Comparison of ENCODE assay signal across 1 cellular context in the genomic region with DNA sequence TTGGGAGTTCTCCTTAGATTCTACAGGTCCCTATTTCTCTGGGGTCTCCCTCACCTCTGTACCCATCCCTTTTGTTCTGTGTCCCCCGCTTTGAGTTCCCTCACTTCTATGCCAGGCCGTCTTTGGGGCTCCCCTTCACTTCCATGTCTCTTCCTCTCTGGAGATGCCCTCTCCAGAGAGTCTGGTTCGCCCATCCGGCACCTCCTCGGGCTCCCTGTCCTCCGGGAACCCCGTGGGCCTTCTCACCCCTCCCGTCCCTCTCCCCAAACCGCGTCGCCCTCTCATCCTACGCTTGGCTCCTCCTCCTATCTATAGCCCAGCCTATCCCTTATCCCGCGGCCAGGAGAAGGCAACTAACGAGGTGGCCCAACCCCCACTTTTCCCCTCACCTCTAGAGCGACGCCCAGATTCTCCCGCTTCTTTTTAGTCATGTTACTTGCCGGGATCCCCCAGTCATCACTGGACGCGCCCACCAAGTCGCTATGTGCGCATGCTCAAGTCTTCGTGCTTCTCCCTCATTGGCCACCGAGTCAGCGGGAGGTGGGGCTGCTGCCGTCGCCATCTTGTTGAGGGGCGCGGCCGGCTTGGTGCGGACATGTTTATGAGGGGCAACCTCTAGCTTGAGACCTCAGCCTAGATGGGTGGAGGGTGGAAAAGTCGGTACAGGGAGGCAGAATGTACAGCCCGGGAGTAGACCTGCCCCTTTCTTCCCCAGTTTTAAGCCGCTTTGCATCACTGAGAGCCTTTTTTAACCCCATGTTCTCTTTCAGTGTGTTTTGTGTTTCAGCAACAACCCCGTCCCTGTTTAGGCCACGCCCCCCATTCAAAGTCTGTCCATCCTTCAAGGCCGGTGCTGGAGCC.
TF ChIP-seq lines count a peak whose summit lies in the region.

A gene (minus strand): TSS at position 461 of the 861 bp plus-strand sequence. CDS start 30 bp downstream, at position 431.

TF ChIP-seq in GM12878, 131 proteins besides CTCF, POLR2A, EP300 and RAD21 (continued from another document):
- TF ChIP-seq, protein P1, sequence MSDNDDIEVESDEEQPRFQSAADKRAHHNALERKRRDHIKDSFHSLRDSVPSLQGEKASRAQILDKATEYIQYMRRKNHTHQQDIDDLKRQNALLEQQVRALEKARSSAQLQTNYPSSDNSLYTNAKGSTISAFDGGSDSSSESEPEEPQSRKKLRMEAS (IDR thresholded peaks at IDR 0.05; ENCODE audit: low read depth, low read length): peak; percentile 33; the same call in 1 of the 2 replicates
- no peak for TF ChIP-seq ZZZ3 (IDR thresholded peaks at IDR 0.05; ENCODE audit: control insufficient read depth, insufficient read length, low read depth)
- TF ChIP-seq RFX5 (IDR thresholded peaks at IDR 0.05; ENCODE audit: low read depth, low read length): no peak
- TF ChIP-seq, protein P2, sequence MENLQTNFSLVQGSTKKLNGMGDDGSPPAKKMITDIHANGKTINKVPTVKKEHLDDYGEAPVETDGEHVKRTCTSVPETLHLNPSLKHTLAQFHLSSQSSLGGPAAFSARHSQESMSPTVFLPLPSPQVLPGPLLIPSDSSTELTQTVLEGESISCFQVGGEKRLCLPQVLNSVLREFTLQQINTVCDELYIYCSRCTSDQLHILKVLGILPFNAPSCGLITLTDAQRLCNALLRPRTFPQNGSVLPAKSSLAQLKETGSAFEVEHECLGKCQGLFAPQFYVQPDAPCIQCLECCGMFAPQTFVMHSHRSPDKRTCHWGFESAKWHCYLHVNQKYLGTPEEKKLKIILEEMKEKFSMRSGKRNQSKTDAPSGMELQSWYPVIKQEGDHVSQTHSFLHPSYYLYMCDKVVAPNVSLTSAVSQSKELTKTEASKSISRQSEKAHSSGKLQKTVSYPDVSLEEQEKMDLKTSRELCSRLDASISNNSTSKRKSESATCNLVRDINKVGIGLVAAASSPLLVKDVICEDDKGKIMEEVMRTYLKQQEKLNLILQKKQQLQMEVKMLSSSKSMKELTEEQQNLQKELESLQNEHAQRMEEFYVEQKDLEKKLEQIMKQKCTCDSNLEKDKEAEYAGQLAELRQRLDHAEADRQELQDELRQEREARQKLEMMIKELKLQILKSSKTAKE (IDR thresholded peaks at IDR 0.05; ENCODE audit: low read depth, poor library complexity, severe bottlenecking): no peak
- TF ChIP-seq CBX5 (IDR thresholded peaks at IDR 0.05; ENCODE audit: low read depth): no peak
- TF ChIP-seq NFXL1 (IDR thresholded peaks at IDR 0.05; ENCODE audit: borderline replicate concordance): no peak
- TF ChIP-seq, protein P3, sequence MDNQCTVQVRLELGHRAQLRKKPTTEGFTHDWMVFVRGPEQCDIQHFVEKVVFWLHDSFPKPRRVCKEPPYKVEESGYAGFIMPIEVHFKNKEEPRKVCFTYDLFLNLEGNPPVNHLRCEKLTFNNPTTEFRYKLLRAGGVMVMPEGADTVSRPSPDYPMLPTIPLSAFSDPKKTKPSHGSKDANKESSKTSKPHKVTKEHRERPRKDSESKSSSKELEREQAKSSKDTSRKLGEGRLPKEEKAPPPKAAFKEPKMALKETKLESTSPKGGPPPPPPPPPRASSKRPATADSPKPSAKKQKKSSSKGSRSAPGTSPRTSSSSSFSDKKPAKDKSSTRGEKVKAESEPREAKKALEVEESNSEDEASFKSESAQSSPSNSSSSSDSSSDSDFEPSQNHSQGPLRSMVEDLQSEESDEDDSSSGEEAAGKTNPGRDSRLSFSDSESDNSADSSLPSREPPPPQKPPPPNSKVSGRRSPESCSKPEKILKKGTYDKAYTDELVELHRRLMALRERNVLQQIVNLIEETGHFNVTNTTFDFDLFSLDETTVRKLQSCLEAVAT (IDR thresholded peaks at IDR 0.05): 0 out of 2 replicates have a peak, but pooled peaks have one; percentile 34
- no peak for TF ChIP-seq GABPA (IDR thresholded peaks at IDR 0.05; ENCODE audit: low read depth)
- TF ChIP-seq, protein P4, sequence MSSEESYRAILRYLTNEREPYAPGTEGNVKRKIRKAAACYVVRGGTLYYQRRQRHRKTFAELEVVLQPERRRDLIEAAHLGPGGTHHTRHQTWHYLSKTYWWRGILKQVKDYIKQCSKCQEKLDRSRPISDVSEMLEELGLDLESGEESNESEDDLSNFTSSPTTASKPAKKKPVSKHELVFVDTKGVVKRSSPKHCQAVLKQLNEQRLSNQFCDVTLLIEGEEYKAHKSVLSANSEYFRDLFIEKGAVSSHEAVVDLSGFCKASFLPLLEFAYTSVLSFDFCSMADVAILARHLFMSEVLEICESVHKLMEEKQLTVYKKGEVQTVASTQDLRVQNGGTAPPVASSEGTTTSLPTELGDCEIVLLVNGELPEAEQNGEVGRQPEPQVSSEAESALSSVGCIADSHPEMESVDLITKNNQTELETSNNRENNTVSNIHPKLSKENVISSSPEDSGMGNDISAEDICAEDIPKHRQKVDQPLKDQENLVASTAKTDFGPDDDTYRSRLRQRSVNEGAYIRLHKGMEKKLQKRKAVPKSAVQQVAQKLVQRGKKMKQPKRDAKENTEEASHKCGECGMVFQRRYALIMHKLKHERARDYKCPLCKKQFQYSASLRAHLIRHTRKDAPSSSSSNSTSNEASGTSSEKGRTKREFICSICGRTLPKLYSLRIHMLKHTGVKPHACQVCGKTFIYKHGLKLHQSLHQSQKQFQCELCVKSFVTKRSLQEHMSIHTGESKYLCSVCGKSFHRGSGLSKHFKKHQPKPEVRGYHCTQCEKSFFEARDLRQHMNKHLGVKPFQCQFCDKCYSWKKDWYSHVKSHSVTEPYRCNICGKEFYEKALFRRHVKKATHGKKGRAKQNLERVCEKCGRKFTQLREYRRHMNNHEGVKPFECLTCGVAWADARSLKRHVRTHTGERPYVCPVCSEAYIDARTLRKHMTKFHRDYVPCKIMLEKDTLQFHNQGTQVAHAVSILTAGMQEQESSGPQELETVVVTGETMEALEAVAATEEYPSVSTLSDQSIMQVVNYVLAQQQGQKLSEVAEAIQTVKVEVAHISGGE (CRISPR knock-in tag; IDR thresholded peaks at IDR 0.05): no peak
- TF ChIP-seq, protein P5, sequence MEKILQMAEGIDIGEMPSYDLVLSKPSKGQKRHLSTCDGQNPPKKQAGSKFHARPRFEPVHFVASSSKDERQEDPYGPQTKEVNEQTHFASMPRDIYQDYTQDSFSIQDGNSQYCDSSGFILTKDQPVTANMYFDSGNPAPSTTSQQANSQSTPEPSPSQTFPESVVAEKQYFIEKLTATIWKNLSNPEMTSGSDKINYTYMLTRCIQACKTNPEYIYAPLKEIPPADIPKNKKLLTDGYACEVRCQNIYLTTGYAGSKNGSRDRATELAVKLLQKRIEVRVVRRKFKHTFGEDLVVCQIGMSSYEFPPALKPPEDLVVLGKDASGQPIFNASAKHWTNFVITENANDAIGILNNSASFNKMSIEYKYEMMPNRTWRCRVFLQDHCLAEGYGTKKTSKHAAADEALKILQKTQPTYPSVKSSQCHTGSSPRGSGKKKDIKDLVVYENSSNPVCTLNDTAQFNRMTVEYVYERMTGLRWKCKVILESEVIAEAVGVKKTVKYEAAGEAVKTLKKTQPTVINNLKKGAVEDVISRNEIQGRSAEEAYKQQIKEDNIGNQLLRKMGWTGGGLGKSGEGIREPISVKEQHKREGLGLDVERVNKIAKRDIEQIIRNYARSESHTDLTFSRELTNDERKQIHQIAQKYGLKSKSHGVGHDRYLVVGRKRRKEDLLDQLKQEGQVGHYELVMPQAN (conservative IDR thresholded peaks at IDR 0.05): no peak
- no peak for TF ChIP-seq SPI1 (IDR thresholded peaks at IDR 0.05; ENCODE audit: borderline replicate concordance, insufficient read depth, low read depth, low read length)
- TF ChIP-seq FOS (IDR thresholded peaks at IDR 0.05; ENCODE audit: borderline replicate concordance, extremely low read depth, insufficient read length): no peak
- no peak for TF ChIP-seq PAX5 (IDR thresholded peaks at IDR 0.05; ENCODE audit: borderline replicate concordance, low read depth, low read length)
- TF ChIP-seq SMAD5 (IDR thresholded peaks at IDR 0.05; ENCODE audit: low read depth): no peak
- TF ChIP-seq MEF2B (IDR thresholded peaks at IDR 0.05; ENCODE audit: partially characterized antibody, poor library complexity, severe bottlenecking): no peak
- TF ChIP-seq PAX8 (IDR thresholded peaks at IDR 0.05): no peak
- 0 out of 2 replicates have a peak, but pooled peaks have one; percentile 48 for TF ChIP-seq SIN3A (IDR thresholded peaks at IDR 0.05; ENCODE audit: low read depth, low read length)
- TF ChIP-seq CEBPB (IDR thresholded peaks at IDR 0.05; ENCODE audit: borderline replicate concordance in 1 of 2, low read depth in 2 of 2, low read length in 2 of 2): no peak
- TF ChIP-seq WRNIP1 (IDR thresholded peaks at IDR 0.05; ENCODE audit: borderline replicate concordance, low read depth, low read length): no peak
- TF ChIP-seq NR2F1 (conservative IDR thresholded peaks at IDR 0.05): no peak
- 0 out of 2 replicates have a peak, but pooled peaks have one; percentile 30 for TF ChIP-seq RAD51 (IDR thresholded peaks at IDR 0.05)
